In the genomic region with DNA sequence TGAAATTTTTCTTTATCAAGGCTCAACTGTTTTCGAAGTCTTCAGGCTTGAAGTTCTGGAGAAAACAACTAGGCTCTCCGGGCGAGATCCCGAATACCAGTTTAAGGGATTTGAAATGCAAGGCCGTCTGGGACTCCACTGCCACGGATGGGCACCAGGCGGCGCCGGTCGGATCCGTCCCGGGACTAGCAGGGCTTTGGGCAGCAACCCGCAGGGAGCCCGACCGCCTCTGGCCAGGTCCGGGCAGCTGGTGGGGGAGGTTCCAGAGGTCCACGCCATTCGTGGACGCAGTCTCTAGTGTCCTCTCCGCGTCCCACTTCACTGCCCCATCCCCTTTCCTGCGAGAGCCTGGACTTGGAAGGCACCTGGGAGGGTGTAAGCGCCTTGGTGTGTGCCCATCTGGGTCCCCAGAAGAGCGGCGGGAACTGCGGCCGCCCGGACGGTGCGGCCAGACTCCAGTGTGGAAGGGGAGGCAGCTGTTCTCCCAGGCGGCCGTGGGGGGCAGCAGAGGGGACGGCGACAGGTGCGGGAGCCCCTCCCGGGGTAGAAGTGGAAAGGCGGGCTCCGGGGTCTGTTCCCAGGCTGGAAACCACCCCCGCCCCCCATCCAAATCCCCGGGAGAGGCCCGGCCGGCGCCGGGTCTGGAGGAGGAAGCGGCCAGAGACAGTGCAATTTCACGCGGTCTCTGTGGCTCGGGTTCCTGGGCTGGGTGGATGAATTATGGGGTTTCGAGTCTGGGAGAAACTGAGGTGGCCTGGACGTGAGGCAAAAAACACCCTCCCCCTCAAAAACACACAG, we compare ENCODE assay signal across 8 cellular contexts. TPM values are rescaled to one million over a fixed set of nuclear protein-coding genes. Genes with fewer than 3 reads are reported as not detected.
DNase-seq lines count a peak whose midpoint lies in the region; ATAC-seq, FAIRE-seq and TF ChIP-seq lines count a peak whose summit lies in the region.

No MANE protein-coding gene starts in this region.

- peak; percentile 53 for DNase-seq in NCI-H524 treated with DMSO at 0.1 percent for 48 hours (lab: John Stamatoyannopoulos, UW)
- peak; percentile 34 to 40 for DNase-seq in activated CD4-positive, alpha-beta T cell treated with anti-CD3 and anti-CD28 coated beads, Interleukin-2, amount 50 U/mL, for 4 hours
- peak; percentile 31 to 90 (median 84) for DNase-seq in dorsolateral prefrontal cortex
- peak; percentile 81 for DNase-seq in HepG2 (ENCODE audit: low spot score)
- DNase-seq in stimulated activated CD4-positive, alpha-beta T cell treated with anti-CD3 and anti-CD28 coated beads, Interleukin-2, amount 100 ng/mL, for 48 hours = peak; percentile 51 to 54

- WGBS in HepG2 (ENCODE audit: low lambda C conversion rate) = 2% methylated on average over 10 of the region's 50 CpGs

- peak overlapping the region; percentile 98 for H3K4me2 ChIP-seq in HepG2 (ENCODE audit: low read depth, low read length)

- peak; percentile 39 for FAIRE-seq in HepG2 (lab: Jason Lieb, UNC)

- H3K4me1 ChIP-seq in ES-I3 (ENCODE audit: insufficient read depth, low read length) = peaks cover 23% of the 10 kb centered on the region
- peaks cover 49% of the 10 kb centered on the region for H3K4me1 ChIP-seq in HepG2 (ENCODE audit: insufficient read depth, low read length)

- POLR2A ChIA-PET in HepG2 (lab: Yijun Ruan, JAX) = interaction anchor here (0.9 to 10.2 kb wide), 16 partner anchors 9 to 249 kb away, joined by 3 to 279 read pairs (median 6); partner anchors contain the start of genes CNPY2, DNAJC14, ESYT1 and PA2G4

- no peaks in the 10 kb centered on the region for H3K36me3 ChIP-seq in ES-I3 (ENCODE audit: insufficient read depth, low read length)
- H3K36me3 ChIP-seq in HepG2 (replicated peaks in 1 of 2; ENCODE audit: control insufficient read depth in 1 of 2, insufficient read depth in 2 of 2, low read length in 2 of 2) = peaks cover 6 to 13% of the 10 kb centered on the region in 2 experiments

- H3K4me3 ChIP-seq in dorsolateral prefrontal cortex (peak overlapping the region; percentile 33 to 94 (median 73)), HepG2 (replicated peaks in 1 of 3; ENCODE audit: insufficient read depth in 1 of 3, low read depth in 2 of 3, low read length in 3 of 3) (peak overlapping the region; percentile 89 to 96 (median 91))

- TF ChIP-seq CTCF in dorsolateral prefrontal cortex (IDR thresholded peaks at IDR 0.05 in 54 of 56, conservative IDR thresholded peaks at IDR 0.05 in 2 of 56; ENCODE audit: low read depth in 1 of 56, partially characterized antibody in 56 of 56) = peak; percentile 25 to 83 (median 65)
- TF ChIP-seq CTCF in HepG2 (CRISPR knock-in tag; IDR thresholded peaks at IDR 0.05) = peak; percentile 83

- no peak overlapping the region for H2AFZ ChIP-seq in HepG2 (ENCODE audit: low read length)

- 0 out of 2 replicates have a peak, but pooled peaks cover 3% of the 10 kb centered on the region for H4K20me1 ChIP-seq in HepG2 (ENCODE audit: insufficient read depth, low read length)

- ATAC-seq in HG02759 (IDR thresholded peaks at IDR 0.05; ENCODE audit: unreplicated experiment) (peak; percentile 67), HepG2 (peak; percentile 61), HG03135 (IDR thresholded peaks at IDR 0.05; ENCODE audit: unreplicated experiment) (no peak)

- TSS peak; percentile 38 for BruUV-seq in HepG2 (replicated peaks; lab: Mats Ljungman, UMichigan)

- TF ChIP-seq EP300 in HepG2 (IDR thresholded peaks at IDR 0.05; ENCODE audit: low read depth in 2 of 2, low read length in 2 of 2) (0 out of 4 replicates have a peak, but pooled peaks of 1 of the 2 experiments have one; percentile 22), HepG2 (CRISPR knock-in tag; IDR thresholded peaks at IDR 0.05; ENCODE audit: borderline replicate concordance) (no peak; the same call in 1 of the 2 replicates)

- peak; percentile 67 to 73; a peak in 3 of 4 replicates for TF ChIP-seq POLR2A in HepG2 (IDR thresholded peaks at IDR 0.05; ENCODE audit: insufficient read depth in 1 of 2, low read depth in 2 of 2, low read length in 2 of 2)

- intact Hi-C loops in dorsolateral prefrontal cortex (cut with DNase I) = loop anchor here in 1 of 2 donors (2.0 kb wide), 1 partner anchor 32 kb away; no protein-coding TSS in a partner anchor
- intact Hi-C loops in HepG2 (cut with micrococcal nuclease; ENCODE audit: unreplicated experiment) = loop anchor here (1.0 to 2.0 kb wide), 3 partner anchors 25 to 39 kb away; partner anchors contain the start of genes PA2G4 and ZC3H10

- TF ChIP-seq RAD21 in HepG2 (CRISPR knock-in tag; IDR thresholded peaks at IDR 0.05) = peak; percentile 80

- H3K27me3 ChIP-seq in dorsolateral prefrontal cortex (peaks cover 0 to 26% (median 0%) of the 10 kb centered on the region in 45 donors), HepG2 (ENCODE audit: control insufficient read depth in 1 of 2, insufficient read depth in 2 of 2, low read length in 2 of 2) (no peaks in the 10 kb centered on the region; a peak in 1 of 5 replicates)

- H3K9me3 ChIP-seq in ES-I3 (ENCODE audit: control insufficient read depth, insufficient read depth, low read length) (no peaks in the 10 kb centered on the region), HepG2 (ENCODE audit: low read length) (no peaks in the 10 kb centered on the region)

- CTCF ChIA-PET in HepG2 (lab: Yijun Ruan, JAX; ENCODE audit: low intra/inter-chr PET ratio, low total read pairs) = interaction anchor here (0.9 to 1.5 kb wide), 5 partner anchors 25 to 110 kb away, joined by 3 to 10 read pairs (median 4); partner anchors contain the start of genes PA2G4 and RPL41

- H3K9ac ChIP-seq in ES-I3 (ENCODE audit: low read depth, low read length) (peak overlapping the region; percentile 86), HepG2 (ENCODE audit: insufficient read depth, low read depth, low read length) (peak overlapping the region; percentile 96)

- peak overlapping the region in 58 of 59 donors; percentile 50 to 99 (median 95) for H3K27ac ChIP-seq in dorsolateral prefrontal cortex
- peak overlapping the region; percentile 99 for H3K27ac ChIP-seq in HepG2 (ENCODE audit: extremely low read length, insufficient read depth, low read length)

- H3K79me2 ChIP-seq in HepG2 (ENCODE audit: insufficient read depth, low read length) = peaks cover 31% of the 10 kb centered on the region

- in situ Hi-C loops in HepG2 (cut with HindIII; ENCODE audit: extremely low pct_ligation_motif_present, low pct_unique_long_range_greater_than_20kb) = no loop called here

RNA-seq across cellular contexts. Expression of gene ERBB3, which starts 0.8 kb away (rescaled TPM):
- total RNA-seq in dorsolateral prefrontal cortex (100 to 1,000 TPM in 44 of 120 experiments, 10 to 100 TPM in 76; 13.8 to 301 (median 84.0) TPM), HepG2 (2016; rRNA removed; fragmentation: Illumina TruSeq; extraction: Trizol) (55.2 and 93.6 TPM in 2 replicates)
- 36.1 and 42.2 TPM in 2 replicates for total RNA-seq in HepG2 (2016; cell fraction: cytosol; rRNA removed; fragmentation: Illumina TruSeq; extraction: Trizol; ENCODE audit: low read depth)
- total RNA-seq in HepG2 (2016; cell fraction: insoluble cytoplasmic fraction; rRNA removed; fragmentation: Illumina TruSeq; extraction: Trizol) = 46.7 and 98.5 TPM in 2 replicates
- total RNA-seq in HepG2 (2016; cell fraction: membrane; rRNA removed; fragmentation: Illumina TruSeq; extraction: Trizol) = 46.8 and 48.3 TPM in 2 replicates
- 117 and 127 TPM in 2 replicates for total RNA-seq in HepG2 (2016; cell fraction: nucleus; rRNA removed; fragmentation: Illumina TruSeq; extraction: Trizol)
- 358 and 371 TPM in 2 replicates for polyA plus RNA-seq in HepG2 (2011; rRNA removed)
- 214 and 230 TPM in 2 replicates for polyA plus RNA-seq in HepG2 (2011; cell fraction: cytosol; rRNA removed)
- 367 and 383 TPM in 2 replicates for polyA plus RNA-seq in HepG2 (2011; cell fraction: nucleus; rRNA removed)
- 198 and 242 TPM in 2 replicates for polyA plus RNA-seq in HepG2 (2012)
- polyA plus RNA-seq in HepG2 (2016; cell fraction: cytosol; fragmentation: Illumina TruSeq; extraction: Trizol; ENCODE audit: low read depth) = 24.3 and 27.5 TPM in 2 replicates
- polyA plus RNA-seq in HepG2 (2016; cell fraction: insoluble cytoplasmic fraction; fragmentation: Illumina TruSeq; extraction: Trizol; ENCODE audit: low read depth) = 35.3 and 44.6 TPM in 2 replicates
- 26.3 and 32.3 TPM in 2 replicates for polyA plus RNA-seq in HepG2 (2016; cell fraction: membrane; fragmentation: Illumina TruSeq; extraction: Trizol; ENCODE audit: low read depth)
- polyA plus RNA-seq in HepG2 (2016; cell fraction: nucleus; fragmentation: Illumina TruSeq; extraction: Trizol; ENCODE audit: insufficient read depth, low read depth) = 175 and 182 TPM in 2 replicates
- polyA minus RNA-seq in HepG2 (2011; rRNA and poly(A)+ RNA removed; ENCODE audit: low replicate concordance) = 35.9 and 876 TPM in 2 replicates
- polyA minus RNA-seq in HepG2 (2011; cell fraction: cytosol; rRNA and poly(A)+ RNA removed) = 280 and 283 TPM in 2 replicates
- polyA minus RNA-seq in HepG2 (2011; cell fraction: nucleus; rRNA and poly(A)+ RNA removed) = 466 and 567 TPM in 2 replicates

RNA-seq across cellular contexts. Expression of gene PA2G4, which starts 25.2 kb away (rescaled TPM):
- total RNA-seq in dorsolateral prefrontal cortex (10 to 100 TPM; 40.1 to 80.6 (median 58.7) TPM), HepG2 (2016; rRNA removed; fragmentation: Illumina TruSeq; extraction: Trizol) (240 and 281 TPM in 2 replicates)
- 34.6 and 38.4 TPM in 2 replicates for total RNA-seq in HepG2 (2016; cell fraction: cytosol; rRNA removed; fragmentation: Illumina TruSeq; extraction: Trizol; ENCODE audit: low read depth)
- total RNA-seq in HepG2 (2016; cell fraction: insoluble cytoplasmic fraction; rRNA removed; fragmentation: Illumina TruSeq; extraction: Trizol) = 238 and 272 TPM in 2 replicates
- total RNA-seq in HepG2 (2016; cell fraction: membrane; rRNA removed; fragmentation: Illumina TruSeq; extraction: Trizol) = 70.8 and 76.3 TPM in 2 replicates
- 107 and 120 TPM in 2 replicates for total RNA-seq in HepG2 (2016; cell fraction: nucleus; rRNA removed; fragmentation: Illumina TruSeq; extraction: Trizol)
- polyA plus RNA-seq in HepG2 (2011; rRNA removed) = 115 and 147 TPM in 2 replicates
- 101 and 136 TPM in 2 replicates for polyA plus RNA-seq in HepG2 (2011; cell fraction: cytosol; rRNA removed)
- 71.8 and 88.2 TPM in 2 replicates for polyA plus RNA-seq in HepG2 (2011; cell fraction: nucleus; rRNA removed)
- polyA plus RNA-seq in HepG2 (2012) = 112 and 121 TPM in 2 replicates
- polyA plus RNA-seq in HepG2 (2016; cell fraction: cytosol; fragmentation: Illumina TruSeq; extraction: Trizol; ENCODE audit: low read depth) = 42.2 and 43.3 TPM in 2 replicates
- polyA plus RNA-seq in HepG2 (2016; cell fraction: insoluble cytoplasmic fraction; fragmentation: Illumina TruSeq; extraction: Trizol; ENCODE audit: low read depth) = 357 and 380 TPM in 2 replicates
- 55.0 and 58.3 TPM in 2 replicates for polyA plus RNA-seq in HepG2 (2016; cell fraction: membrane; fragmentation: Illumina TruSeq; extraction: Trizol; ENCODE audit: low read depth)
- 190 and 200 TPM in 2 replicates for polyA plus RNA-seq in HepG2 (2016; cell fraction: nucleus; fragmentation: Illumina TruSeq; extraction: Trizol; ENCODE audit: insufficient read depth, low read depth)
- polyA minus RNA-seq in HepG2 (2011; rRNA and poly(A)+ RNA removed; ENCODE audit: low replicate concordance) = 51.1 and 143 TPM in 2 replicates
- polyA minus RNA-seq in HepG2 (2011; cell fraction: cytosol; rRNA and poly(A)+ RNA removed) = 71.0 and 74.1 TPM in 2 replicates
- polyA minus RNA-seq in HepG2 (2011; cell fraction: nucleus; rRNA and poly(A)+ RNA removed) = 70.0 and 97.2 TPM in 2 replicates

RNA-seq across cellular contexts. Expression of gene RPL41, which starts 37.3 kb away (rescaled TPM):
- total RNA-seq in dorsolateral prefrontal cortex = 1,000 to 10,000 TPM in 91 of 120 experiments, 100 to 1,000 TPM in 29; 743 to 1,715 (median 1,080) TPM
- 4,012 and 4,443 TPM in 2 replicates for total RNA-seq in HepG2 (2016; rRNA removed; fragmentation: Illumina TruSeq; extraction: Trizol)
- total RNA-seq in HepG2 (2016; cell fraction: cytosol; rRNA removed; fragmentation: Illumina TruSeq; extraction: Trizol; ENCODE audit: low read depth) = 4,595 and 4,984 TPM in 2 replicates
- total RNA-seq in HepG2 (2016; cell fraction: insoluble cytoplasmic fraction; rRNA removed; fragmentation: Illumina TruSeq; extraction: Trizol) = 3,905 and 4,309 TPM in 2 replicates
- 8,921 and 9,031 TPM in 2 replicates for total RNA-seq in HepG2 (2016; cell fraction: membrane; rRNA removed; fragmentation: Illumina TruSeq; extraction: Trizol)
- 1,404 and 1,661 TPM in 2 replicates for total RNA-seq in HepG2 (2016; cell fraction: nucleus; rRNA removed; fragmentation: Illumina TruSeq; extraction: Trizol)
- 6,595 and 7,670 TPM in 2 replicates for polyA plus RNA-seq in HepG2 (2011; rRNA removed)
- 10,426 and 10,610 TPM in 2 replicates for polyA plus RNA-seq in HepG2 (2011; cell fraction: cytosol; rRNA removed)
- 2,744 and 3,913 TPM in 2 replicates for polyA plus RNA-seq in HepG2 (2011; cell fraction: nucleus; rRNA removed)
- polyA plus RNA-seq in HepG2 (2012) = 6,590 and 7,439 TPM in 2 replicates
- polyA plus RNA-seq in HepG2 (2016; cell fraction: cytosol; fragmentation: Illumina TruSeq; extraction: Trizol; ENCODE audit: low read depth) = 4,736 and 5,581 TPM in 2 replicates
- 3,730 and 4,210 TPM in 2 replicates for polyA plus RNA-seq in HepG2 (2016; cell fraction: insoluble cytoplasmic fraction; fragmentation: Illumina TruSeq; extraction: Trizol; ENCODE audit: low read depth)
- polyA plus RNA-seq in HepG2 (2016; cell fraction: membrane; fragmentation: Illumina TruSeq; extraction: Trizol; ENCODE audit: low read depth) = 7,715 and 8,246 TPM in 2 replicates
- polyA plus RNA-seq in HepG2 (2016; cell fraction: nucleus; fragmentation: Illumina TruSeq; extraction: Trizol; ENCODE audit: insufficient read depth, low read depth) = 2,380 and 2,524 TPM in 2 replicates
- 1,172 and 2,100 TPM in 2 replicates for polyA minus RNA-seq in HepG2 (2011; rRNA and poly(A)+ RNA removed; ENCODE audit: low replicate concordance)
- 821 and 951 TPM in 2 replicates for polyA minus RNA-seq in HepG2 (2011; cell fraction: cytosol; rRNA and poly(A)+ RNA removed)
- polyA minus RNA-seq in HepG2 (2011; cell fraction: nucleus; rRNA and poly(A)+ RNA removed) = 395 and 501 TPM in 2 replicates

RNA-seq across cellular contexts. Expression of gene RPS26, which starts 37.4 kb away (rescaled TPM):
- 10 to 100 TPM in 110 of 120 experiments, 1 to 10 TPM in 10; 6.6 to 65.3 (median 18.5) TPM for total RNA-seq in dorsolateral prefrontal cortex
- total RNA-seq in HepG2 (2016; rRNA removed; fragmentation: Illumina TruSeq; extraction: Trizol) = 421 and 486 TPM in 2 replicates
- 72.0 TPM in 2 replicates for total RNA-seq in HepG2 (2016; cell fraction: cytosol; rRNA removed; fragmentation: Illumina TruSeq; extraction: Trizol; ENCODE audit: low read depth)
- total RNA-seq in HepG2 (2016; cell fraction: insoluble cytoplasmic fraction; rRNA removed; fragmentation: Illumina TruSeq; extraction: Trizol) = 458 and 473 TPM in 2 replicates
- 138 and 145 TPM in 2 replicates for total RNA-seq in HepG2 (2016; cell fraction: membrane; rRNA removed; fragmentation: Illumina TruSeq; extraction: Trizol)
- 138 and 140 TPM in 2 replicates for total RNA-seq in HepG2 (2016; cell fraction: nucleus; rRNA removed; fragmentation: Illumina TruSeq; extraction: Trizol)
- 137 and 150 TPM in 2 replicates for polyA plus RNA-seq in HepG2 (2011; rRNA removed)
- polyA plus RNA-seq in HepG2 (2011; cell fraction: cytosol; rRNA removed) = 378 and 432 TPM in 2 replicates
- polyA plus RNA-seq in HepG2 (2011; cell fraction: nucleus; rRNA removed) = 76.8 and 81.8 TPM in 2 replicates
- 154 and 167 TPM in 2 replicates for polyA plus RNA-seq in HepG2 (2012)
- polyA plus RNA-seq in HepG2 (2016; cell fraction: cytosol; fragmentation: Illumina TruSeq; extraction: Trizol; ENCODE audit: low read depth) = 148 and 185 TPM in 2 replicates
- 474 and 475 TPM in 2 replicates for polyA plus RNA-seq in HepG2 (2016; cell fraction: insoluble cytoplasmic fraction; fragmentation: Illumina TruSeq; extraction: Trizol; ENCODE audit: low read depth)
- 144 and 146 TPM in 2 replicates for polyA plus RNA-seq in HepG2 (2016; cell fraction: membrane; fragmentation: Illumina TruSeq; extraction: Trizol; ENCODE audit: low read depth)
- polyA plus RNA-seq in HepG2 (2016; cell fraction: nucleus; fragmentation: Illumina TruSeq; extraction: Trizol; ENCODE audit: insufficient read depth, low read depth) = 247 and 273 TPM in 2 replicates
- 68.8 and 527 TPM in 2 replicates for polyA minus RNA-seq in HepG2 (2011; rRNA and poly(A)+ RNA removed; ENCODE audit: low replicate concordance)
- 25.4 and 29.8 TPM in 2 replicates for polyA minus RNA-seq in HepG2 (2011; cell fraction: cytosol; rRNA and poly(A)+ RNA removed)
- polyA minus RNA-seq in HepG2 (2011; cell fraction: nucleus; rRNA and poly(A)+ RNA removed) = 35.5 and 41.8 TPM in 2 replicates

RNA-seq across cellular contexts. Expression of gene ZC3H10, which starts 38.9 kb away (rescaled TPM):
- total RNA-seq in dorsolateral prefrontal cortex (10 to 100 TPM in 25 of 120 experiments, 1 to 10 TPM in 95; 4.3 to 14.7 (median 8.4) TPM), HepG2 (2016; rRNA removed; fragmentation: Illumina TruSeq; extraction: Trizol) (1.9 and 2.3 TPM in 2 replicates)
- 3.2 and 3.7 TPM in 2 replicates for total RNA-seq in HepG2 (2016; cell fraction: cytosol; rRNA removed; fragmentation: Illumina TruSeq; extraction: Trizol; ENCODE audit: low read depth)
- total RNA-seq in HepG2 (2016; cell fraction: insoluble cytoplasmic fraction; rRNA removed; fragmentation: Illumina TruSeq; extraction: Trizol) = 1.6 and 2.5 TPM in 2 replicates
- total RNA-seq in HepG2 (2016; cell fraction: membrane; rRNA removed; fragmentation: Illumina TruSeq; extraction: Trizol) = 2.0 and 3.1 TPM in 2 replicates
- total RNA-seq in HepG2 (2016; cell fraction: nucleus; rRNA removed; fragmentation: Illumina TruSeq; extraction: Trizol) = 2.9 and 4.3 TPM in 2 replicates
- 0.70 and 0.98 TPM in 2 replicates for polyA plus RNA-seq in HepG2 (2011; rRNA removed)
- polyA plus RNA-seq in HepG2 (2011; cell fraction: cytosol; rRNA removed) = 0.58 and 0.59 TPM in 2 replicates
- 2.0 and 2.3 TPM in 2 replicates for polyA plus RNA-seq in HepG2 (2011; cell fraction: nucleus; rRNA removed)
- 0.99 and 1.0 TPM in 2 replicates for polyA plus RNA-seq in HepG2 (2012)
- polyA plus RNA-seq in HepG2 (2016; cell fraction: cytosol; fragmentation: Illumina TruSeq; extraction: Trizol; ENCODE audit: low read depth) = 0.17 and 0.23 TPM in 2 replicates
- 1.2 and 1.5 TPM in 2 replicates for polyA plus RNA-seq in HepG2 (2016; cell fraction: insoluble cytoplasmic fraction; fragmentation: Illumina TruSeq; extraction: Trizol; ENCODE audit: low read depth)
- 0.38 and 0.55 TPM in 2 replicates for polyA plus RNA-seq in HepG2 (2016; cell fraction: membrane; fragmentation: Illumina TruSeq; extraction: Trizol; ENCODE audit: low read depth)
- polyA plus RNA-seq in HepG2 (2016; cell fraction: nucleus; fragmentation: Illumina TruSeq; extraction: Trizol; ENCODE audit: insufficient read depth, low read depth) = 2.3 and 2.8 TPM in 2 replicates
- polyA minus RNA-seq in HepG2 (2011; rRNA and poly(A)+ RNA removed; ENCODE audit: low replicate concordance) = 5.6 and 16.3 TPM in 2 replicates
- 1.8 and 2.6 TPM in 2 replicates for polyA minus RNA-seq in HepG2 (2011; cell fraction: cytosol; rRNA and poly(A)+ RNA removed)
- 8.6 and 8.8 TPM in 2 replicates for polyA minus RNA-seq in HepG2 (2011; cell fraction: nucleus; rRNA and poly(A)+ RNA removed)
